In genomic region chr10:133335238-133336122, GRCh38 we compare ENCODE assay signal across 1 cellular context.
TF ChIP-seq lines count a peak whose summit lies in the region.

No MANE protein-coding gene starts in this region.

TF ChIP-seq in IMR-90, 13 proteins besides CTCF, POLR2A, EP300 and RAD21:
- TF ChIP-seq NFE2L2 (IDR thresholded peaks at IDR 0.05; ENCODE audit: low read depth, low read length): no peak
- no peak for TF ChIP-seq MXI1 (IDR thresholded peaks at IDR 0.05; ENCODE audit: borderline replicate concordance, low read depth, low read length)
- TF ChIP-seq RFX5 (IDR thresholded peaks at IDR 0.05; ENCODE audit: low read depth, low read length): no peak
- no peak for TF ChIP-seq ELK1 (IDR thresholded peaks at IDR 0.05; ENCODE audit: borderline replicate concordance, low read depth, low read length)
- no peak for TF ChIP-seq BHLHE40 (IDR thresholded peaks at IDR 0.05; ENCODE audit: low read depth, low read length)
- TF ChIP-seq CEBPB (IDR thresholded peaks at IDR 0.05; ENCODE audit: low read depth, low read length): no peak
- TF ChIP-seq SMC3 (IDR thresholded peaks at IDR 0.05; ENCODE audit: low read depth, low read length): no peak
- no peak for TF ChIP-seq MAZ (IDR thresholded peaks at IDR 0.05; ENCODE audit: borderline replicate concordance, low read depth, low read length)
- no peak for TF ChIP-seq USF2 (IDR thresholded peaks at IDR 0.05; ENCODE audit: low read depth, low read length)
TF ChIP-seq in IMR-90: peak in this region for 0.
